In genomic region chr4:169142906-169143305, GRCh38 we compare ENCODE assay signal across 20 cellular contexts.
DNase-seq lines count a peak whose midpoint lies in the region; ATAC-seq and TF ChIP-seq lines count a peak whose summit lies in the region.
"Had no signal": no experiment of that assay in that cellular context is flagged by ENCODE, and none has a peak within 500 bp of the region (broad histone marks: within the 10 kb centered on the region; RNA-seq: fewer than 3 reads in every experiment).

No MANE protein-coding gene starts in this region.

- H3K79me2 ChIP-seq in PC-3 (ENCODE audit: low read length), result 0 out of 2 replicates have a peak, but pooled peaks cover 11% of the 10 kb centered on the region

- CTCF ChIA-PET in PC-3 (lab: Charles Lee), result no interaction called here

- intact Hi-C loops in PC-3 (cut with micrococcal nuclease), result no loop called here
- intact Hi-C loops in left colon (cut with DNase I, micrococcal nuclease), result no loop called here
- intact Hi-C loops in thyroid gland (cut with DNase I), result no loop called here

- H3K4me3 ChIP-seq in PC-3 (ENCODE audit: low read length), result no peak overlapping the region
- H3K4me3 ChIP-seq in thyroid gland (replicated peaks in 1 of 3), result no peak overlapping the region

- ATAC-seq in PC-3 (peak; percentile 90), left colon (peak; percentile 18)
- no peak for ATAC-seq in activated T-cell treated with anti-CD3 and anti-CD28 coated beads, Interleukin-2, amount 50 U/mL, for 4 hours
- ATAC-seq: HCT116 had no signal

- DNase-seq in NCI-H1436 (lab: John Stamatoyannopoulos, UW), result peak; percentile 6
- DNase-seq in NCI-H1436 treated with DMSO at 0.1 percent for 48 hours (lab: John Stamatoyannopoulos, UW), result no peak
- DNase-seq in PC-3, result peak; percentile 37
- no peak for DNase-seq in left colon
- DNase-seq in thyroid gland, result no peak
- DNase-seq in activated T-cell treated with anti-CD3 and anti-CD28 coated beads, Interleukin-2, amount 50 U/mL, for 4 hours, result no peak
- DNase-seq in dedifferentiated amniotic fluid mesenchymal stem cell (ENCODE audit: extremely low spot score), result no peak
- DNase-seq: AML-193; C1 segment of cervical spinal cord; Calu3; CD8-positive, alpha-beta memory T cell; DMS153; GDM1; GOT3; NCI-H187; NCI-H226; NCI-H510A treated with DMSO at 0.1 percent for 48 hours; SHP77 had no signal

- no peak overlapping the region for H3K9ac ChIP-seq in PC-3 (ENCODE audit: low read length)

- no peaks in the 10 kb centered on the region for H3K4me1 Mint-ChIP-seq in activated T-cell treated with anti-CD3 and anti-CD28 coated beads, Interleukin-2, amount 50 U/mL, for 4 hours (ENCODE audit: low read depth)
- H3K4me1 Mint-ChIP-seq: CD8-positive, alpha-beta memory T cell; IgD-negative memory B cell had no signal

- H4K20me1 ChIP-seq in PC-3 (ENCODE audit: low read length), result no peaks in the 10 kb centered on the region

- TF ChIP-seq CTCF in PC-3 (conservative IDR thresholded peaks at IDR 0.05; ENCODE audit: low read depth, low read length) (no peak), thyroid gland (IDR thresholded peaks at IDR 0.05) (no peak)

- H3K4me1 ChIP-seq in PC-3 (ENCODE audit: insufficient read depth, low read length), result peaks cover 35% of the 10 kb centered on the region
- peaks cover 16 to 22% of the 10 kb centered on the region in 2 donors for H3K4me1 ChIP-seq in thyroid gland

- H3K27me3 Mint-ChIP-seq in activated T-cell treated with anti-CD3 and anti-CD28 coated beads, Interleukin-2, amount 50 U/mL, for 4 hours (ENCODE audit: low read depth), result peaks cover 8% of the 10 kb centered on the region
- H3K27me3 Mint-ChIP-seq: IgD-negative memory B cell had no signal

- no peak for TF ChIP-seq POLR2A in thyroid gland (IDR thresholded peaks at IDR 0.05)

- no peaks in the 10 kb centered on the region for H3K9me3 Mint-ChIP-seq in activated T-cell treated with anti-CD3 and anti-CD28 coated beads, Interleukin-2, amount 50 U/mL, for 4 hours
- H3K9me3 Mint-ChIP-seq: CD8-positive, alpha-beta memory T cell; IgD-negative memory B cell had no signal

- no peak overlapping the region for H3K4me3 Mint-ChIP-seq in activated T-cell treated with anti-CD3 and anti-CD28 coated beads, Interleukin-2, amount 50 U/mL, for 4 hours
- H3K4me3 Mint-ChIP-seq: CD8-positive, alpha-beta memory T cell; IgD-negative memory B cell had no signal

- H3K36me3 ChIP-seq in PC-3 (ENCODE audit: low read depth, low read length) (peaks cover 4% of the 10 kb centered on the region; the same call in 1 of the 2 replicates), thyroid gland (no peaks in the 10 kb centered on the region)

- no peaks in the 10 kb centered on the region for H3K27me3 ChIP-seq in PC-3 (ENCODE audit: low read length)
- H3K27me3 ChIP-seq in thyroid gland, result no peaks in the 10 kb centered on the region

- H2AFZ ChIP-seq in PC-3 (ENCODE audit: low read length), result no peak overlapping the region

- no peak overlapping the region for H3K27ac ChIP-seq in PC-3 (ENCODE audit: low read length)
- peak overlapping the region in 2 of 3 donors; percentile 46 to 71 for H3K27ac ChIP-seq in thyroid gland

- H3F3A ChIP-seq in PC-3 (ENCODE audit: low read length, unreplicated experiment), result no peaks in the 10 kb centered on the region

- POLR2A ChIA-PET in PC-3 (lab: Charles Lee; ENCODE audit: unreplicated experiment), result no interaction called here

- H3K4me2 ChIP-seq in PC-3 (ENCODE audit: low read length), result no peak overlapping the region

- no TSS peak for BruUV-seq in PC-3 (replicated peaks; lab: Mats Ljungman, UMichigan)

- no peaks in the 10 kb centered on the region for H3K36me3 Mint-ChIP-seq in activated T-cell treated with anti-CD3 and anti-CD28 coated beads, Interleukin-2, amount 50 U/mL, for 4 hours (ENCODE audit: insufficient read depth)
- H3K36me3 Mint-ChIP-seq: CD8-positive, alpha-beta memory T cell; IgD-negative memory B cell had no signal

- H3K9me3 ChIP-seq in PC-3 (ENCODE audit: low read length) (no peaks in the 10 kb centered on the region), thyroid gland (no peaks in the 10 kb centered on the region)

- no peaks in the 10 kb centered on the region for H3K9me2 ChIP-seq in PC-3 (replicated peaks; ENCODE audit: low read length)

Comparison
In these comparisons a context has a peak if more than half of its experiments do, and no peak if none do; other contexts are left out.
1. DNase-seq: peak in NCI-H1436 (single experiment) and PC-3 (single experiment); none in NCI-H1436 treated with DMSO at 0.1 percent for 48 hours (single experiment), left colon (0 of 2), thyroid gland (0 of 2), activated T-cell treated with anti-CD3 and anti-CD28 coated beads, Interleukin-2, amount 50 U/mL, for 4 hours (single experiment) and dedifferentiated amniotic fluid mesenchymal stem cell (single experiment).
2. ATAC-seq: peak in PC-3 (single experiment) and left colon (single experiment); none in activated T-cell treated with anti-CD3 and anti-CD28 coated beads, Interleukin-2, amount 50 U/mL, for 4 hours (0 of 2).